Comparison of ENCODE assay signal across 18 cellular contexts in genomic region chr2:166179201-166179600, GRCh38. TPM values are rescaled to one million over a fixed set of nuclear protein-coding genes. Genes with fewer than 3 reads are reported as not detected.
DNase-seq lines count a peak whose midpoint lies in the region; ATAC-seq, FAIRE-seq and TF ChIP-seq lines count a peak whose summit lies in the region.
"Had no signal": no experiment of that assay in that cellular context is flagged by ENCODE, and none has a peak within 500 bp of the region (broad histone marks: within the 10 kb centered on the region; RNA-seq: fewer than 3 reads in every experiment).

No MANE protein-coding gene starts in this region.

- H3K27ac Mint-ChIP-seq in nephron (no peak overlapping the region), T-helper 17 cell (no peak overlapping the region)
- H3K27ac Mint-ChIP-seq: activated CD8-positive, alpha-beta memory T cell treated with anti-CD3 and anti-CD28 coated beads, Interleukin-2, amount 10 ng/mL, durations not matched to agents 7 days and 5 days; activated naive CD4-positive, alpha-beta T cell treated with anti-CD3 and anti-CD28 coated beads, Interleukin-2, amount 50 U/mL, for 24 hours; nephron progenitor cell had no signal

- ATAC-seq in T-helper 17 cell (no peak), GM19328 (IDR thresholded peaks at IDR 0.05; ENCODE audit: unreplicated experiment) (no peak), HG03095 (IDR thresholded peaks at IDR 0.05; ENCODE audit: unreplicated experiment) (no peak)
- ATAC-seq: activated CD8-positive, alpha-beta memory T cell treated with anti-CD3 and anti-CD28 coated beads, Interleukin-2, amount 10 ng/mL, durations not matched to agents 7 days and 5 days; left lung had no signal

- DNase-seq in EH (ENCODE audit: low read depth) (peak; percentile 25), OCI-M1 (lab: John Stamatoyannopoulos, UW) (peak; percentile 34), epithelial cell of esophagus (ENCODE audit: low read depth) (no peak), urothelium cell line (ENCODE audit: low spot score) (no peak), T-helper 17 cell (no peak)
- DNase-seq: activated CD8-positive, alpha-beta memory T cell treated with anti-CD3 and anti-CD28 coated beads, Interleukin-2, amount 10 ng/mL, durations not matched to agents 7 days and 5 days; left lung; NCI-H187; nephron progenitor cell; small intestine; WERI-Rb-1 had no signal

- no peak for FAIRE-seq in urothelium cell line (lab: Jason Lieb, UNC)
- FAIRE-seq: small intestine had no signal

- no peaks in the 10 kb centered on the region for H3K9me3 Mint-ChIP-seq in nephron
- H3K9me3 Mint-ChIP-seq: activated naive CD4-positive, alpha-beta T cell treated with anti-CD3 and anti-CD28 coated beads, Interleukin-2, amount 50 U/mL, for 24 hours; nephron progenitor cell had no signal

- no peaks in the 10 kb centered on the region for H3K36me3 Mint-ChIP-seq in nephron (ENCODE audit: low read depth)
- no peaks in the 10 kb centered on the region for H3K36me3 Mint-ChIP-seq in T-helper 17 cell (ENCODE audit: low read depth)
- H3K36me3 Mint-ChIP-seq: activated CD8-positive, alpha-beta memory T cell treated with anti-CD3 and anti-CD28 coated beads, Interleukin-2, amount 10 ng/mL, durations not matched to agents 7 days and 5 days; activated naive CD4-positive, alpha-beta T cell treated with anti-CD3 and anti-CD28 coated beads, Interleukin-2, amount 50 U/mL, for 24 hours had no signal

- no peaks in the 10 kb centered on the region for H3K9me3 ChIP-seq in T-helper 17 cell (ENCODE audit: control insufficient read depth, low read length, poor library complexity, severe bottlenecking)
- H3K9me3 ChIP-seq: left lung, suprapubic skin had no signal

- peaks cover 4% of the 10 kb centered on the region for H3K27me3 Mint-ChIP-seq in nephron (ENCODE audit: low read depth)
- H3K27me3 Mint-ChIP-seq in T-helper 17 cell: peaks cover 19% of the 10 kb centered on the region
- H3K27me3 Mint-ChIP-seq: activated CD8-positive, alpha-beta memory T cell treated with anti-CD3 and anti-CD28 coated beads, Interleukin-2, amount 10 ng/mL, durations not matched to agents 7 days and 5 days had no signal

- no peak overlapping the region for H3K4me3 ChIP-seq in epithelial cell of esophagus (ENCODE audit: low read length)
- H3K4me3 ChIP-seq: coronary artery, left lung, suprapubic skin had no signal

- peak; percentile 4 for TF ChIP-seq CTCF in epithelial cell of esophagus (IDR thresholded peaks at IDR 0.05; ENCODE audit: insufficient read depth, low read depth, low read length, missing control alignments)
- peak; percentile 25 to 53 (median 28) for TF ChIP-seq CTCF in nephron (IDR thresholded peaks at IDR 0.05; ENCODE audit: unreplicated experiment in 3 of 3)

- H3K4me1 Mint-ChIP-seq in nephron: no peaks in the 10 kb centered on the region
- H3K4me1 Mint-ChIP-seq in T-helper 17 cell: peaks cover 3% of the 10 kb centered on the region
- H3K4me1 Mint-ChIP-seq: activated CD8-positive, alpha-beta memory T cell treated with anti-CD3 and anti-CD28 coated beads, Interleukin-2, amount 10 ng/mL, durations not matched to agents 7 days and 5 days; activated naive CD4-positive, alpha-beta T cell treated with anti-CD3 and anti-CD28 coated beads, Interleukin-2, amount 50 U/mL, for 24 hours; nephron progenitor cell had no signal

- H3K4me3 Mint-ChIP-seq in nephron: no peak overlapping the region
- no peak overlapping the region for H3K4me3 Mint-ChIP-seq in T-helper 17 cell
- H3K4me3 Mint-ChIP-seq: activated CD8-positive, alpha-beta memory T cell treated with anti-CD3 and anti-CD28 coated beads, Interleukin-2, amount 10 ng/mL, durations not matched to agents 7 days and 5 days; activated naive CD4-positive, alpha-beta T cell treated with anti-CD3 and anti-CD28 coated beads, Interleukin-2, amount 50 U/mL, for 24 hours; nephron progenitor cell had no signal

RNA-seq across cellular contexts. Expression of gene SCN1A, which starts 51.4 kb away (rescaled TPM):
- total RNA-seq in T-helper 17 cell: not detected
- total RNA-seq: activated CD8-positive, alpha-beta memory T cell treated with anti-CD3 and anti-CD28 coated beads, Interleukin-2, amount 10 ng/mL, durations not matched to agents 7 days and 5 days; glomerular endothelial cell; suprapubic skin had no signal

Comparison
In these comparisons a context has a peak if more than half of its experiments do, and no peak if none do; other contexts are left out.
1. DNase-seq: peak in EH (single experiment) and OCI-M1 (single experiment); none in epithelial cell of esophagus (single experiment), urothelium cell line (single experiment) and T-helper 17 cell (0 of 3).